Comparison of ENCODE assay signal across 8 cellular contexts in genomic region chr1:2132222-2133038, GRCh38.
DNase-seq lines count a peak whose midpoint lies in the region; ATAC-seq and TF ChIP-seq lines count a peak whose summit lies in the region.

No MANE protein-coding gene starts in this region.

- H2AFZ ChIP-seq in neural progenitor cell (replicated peaks): no peak overlapping the region

- DNase-seq in HFF-Myc (ENCODE audit: extremely low read depth, low read depth) (no peak), fibroblast of peridontal ligament (ENCODE audit: extremely low read depth) (peak; percentile 54), neural progenitor cell (ENCODE audit: low spot score) (peak; percentile 79), ureter (ENCODE audit: low spot score) (no peak), HUDEP-2 (lab: John Stamatoyannopoulos, UW; ENCODE audit: unreplicated experiment in 76 of 76) (no peak)
- DNase-seq in activated CD4-positive, alpha-beta T cell treated with anti-CD3 and anti-CD28 coated beads, Interleukin-2, amount 50 U/mL, for 1 hour: peak; percentile 23

- peak overlapping the region; percentile 93 for H3K27ac Mint-ChIP-seq in neural progenitor cell

- ATAC-seq in HG03457 (IDR thresholded peaks at IDR 0.05; ENCODE audit: unreplicated experiment): no peak

- H3K4me3 ChIP-seq in BLaER1 (peak overlapping the region; percentile 62), HFF-Myc (replicated peaks; ENCODE audit: low read depth, low read length) (peak overlapping the region; percentile 36), neural progenitor cell (peak overlapping the region; percentile 35)

- no peaks in the 10 kb centered on the region for H3K27me3 ChIP-seq in BLaER1
- H3K27me3 ChIP-seq in neural progenitor cell: no peaks in the 10 kb centered on the region

- peaks cover 6% of the 10 kb centered on the region for H3K27me3 Mint-ChIP-seq in neural progenitor cell (ENCODE audit: insufficient read depth, low read depth)

- H3K4me1 ChIP-seq in BLaER1 (peaks cover 97% of the 10 kb centered on the region), neural progenitor cell (peaks cover 21% of the 10 kb centered on the region)

- H3K9me3 ChIP-seq in BLaER1 (no peaks in the 10 kb centered on the region), neural progenitor cell (ENCODE audit: low read depth) (no peaks in the 10 kb centered on the region)

- no peaks in the 10 kb centered on the region for H3K36me3 Mint-ChIP-seq in neural progenitor cell

- H3K79me2 ChIP-seq in neural progenitor cell (ENCODE audit: low read depth): peaks cover 10% of the 10 kb centered on the region

- peak; percentile 52 for TF ChIP-seq CTCF in HFF-Myc (IDR thresholded peaks at IDR 0.05; ENCODE audit: low read depth, low read length, missing control alignments)
- peak; percentile 61 for TF ChIP-seq CTCF in neural progenitor cell (IDR thresholded peaks at IDR 0.05)

- peaks cover 97% of the 10 kb centered on the region for H4K20me1 ChIP-seq in BLaER1
- H4K20me1 ChIP-seq in neural progenitor cell (ENCODE audit: low read depth): peaks cover 13% of the 10 kb centered on the region

- H3K27ac ChIP-seq in BLaER1: peak overlapping the region; percentile 69
- H3K27ac ChIP-seq in neural progenitor cell: no peak overlapping the region

- peak overlapping the region; percentile 78 for H3K4me3 Mint-ChIP-seq in neural progenitor cell

- no peaks in the 10 kb centered on the region for H3K9me3 Mint-ChIP-seq in neural progenitor cell

- H3K4me2 ChIP-seq in BLaER1 (peak overlapping the region; percentile 91), neural progenitor cell (peak overlapping the region; percentile 59)

- H3K9ac ChIP-seq in BLaER1 (peak overlapping the region; percentile 37; the same call in 1 of the 2 replicates), neural progenitor cell (no peak overlapping the region)

- peaks cover 20% of the 10 kb centered on the region for H3F3A ChIP-seq in neural progenitor cell (ENCODE audit: low read depth)

- H3K36me3 ChIP-seq in BLaER1 (peaks cover 28% of the 10 kb centered on the region), neural progenitor cell (no peaks in the 10 kb centered on the region)

- H3K4me1 Mint-ChIP-seq in neural progenitor cell: peaks cover 79% of the 10 kb centered on the region

Comparison
In these comparisons a context has a peak if more than half of its experiments do, and no peak if none do; other contexts are left out.
1. DNase-seq: peak in activated CD4-positive, alpha-beta T cell treated with anti-CD3 and anti-CD28 coated beads, Interleukin-2, amount 50 U/mL, for 1 hour (single experiment), fibroblast of peridontal ligament (single experiment) and neural progenitor cell (single experiment); none in HFF-Myc (single experiment), ureter (single experiment) and HUDEP-2 (0 of 76).
2. Peak in every context shown above with its lines, with median percentiles within 50 percentile points of each other: H3K4me3 ChIP-seq.